In genomic region chr20:43681991-43682410, GRCh38 we compare ENCODE assay signal across 9 cellular contexts. TPM values are rescaled to one million over a fixed set of nuclear protein-coding genes. Genes with fewer than 3 reads are reported as not detected.
A peak's percentile ranks its signal among the peaks of the same experiment; 100 is the strongest.
DNase-seq lines count a peak whose midpoint lies in the region; ATAC-seq and TF ChIP-seq lines count a peak whose summit lies in the region.
"Had no signal": no experiment of that assay in that cellular context is flagged by ENCODE, and none has a peak within 500 bp of the region (broad histone marks: within the 10 kb centered on the region; RNA-seq: fewer than 3 reads in every experiment).

No MANE protein-coding gene starts in this region.

- H3F3A ChIP-seq in GM23248 (ENCODE audit: insufficient read depth): no peaks in the 10 kb centered on the region

- TF ChIP-seq POLR2A in adrenal gland (IDR thresholded peaks at IDR 0.05): no peak

- H3K9me3 ChIP-seq in GM23248 (ENCODE audit: low read depth) (no peaks in the 10 kb centered on the region), adrenal gland (replicated peaks in 1 of 3) (no peaks in the 10 kb centered on the region)

- no peaks in the 10 kb centered on the region for H3K9me2 ChIP-seq in GM23248 (ENCODE audit: insufficient read depth)

- H4K20me1 ChIP-seq in GM23248 (ENCODE audit: insufficient read depth): no peaks in the 10 kb centered on the region

- no peaks in the 10 kb centered on the region for H3K4me1 ChIP-seq in GM23248 (ENCODE audit: insufficient read depth)
- H3K4me1 ChIP-seq in adrenal gland (replicated peaks in 1 of 2): no peaks in the 10 kb centered on the region

- DNase-seq in GM13976 (ENCODE audit: low spot score) (peak; percentile 81), cerebellar cortex (ENCODE audit: low spot score) (peak; percentile 26), GM23248 (no peak), SW480 (ENCODE audit: low spot score) (no peak), adrenal gland (no peak)
- no peak for DNase-seq in activated naive CD4-positive, alpha-beta T cell (lab: John Stamatoyannopoulos, UW)

- no peak overlapping the region for H3K4me2 ChIP-seq in GM23248 (ENCODE audit: unreplicated experiment)

- 74 to 82% methylated on average over 2 of the region's 2 CpGs for WGBS in GM23248 (ENCODE audit: low coverage in 1 of 2, low lambda C conversion rate in 2 of 2, missing lambda C conversion rate in 2 of 2), 2 experiments
- WGBS in adrenal gland, 4 donors: 68 to 77% (median 76%) methylated on average over 2 of the region's 2 CpGs

- TF ChIP-seq CTCF in GM13976 (IDR thresholded peaks at IDR 0.05; ENCODE audit: borderline replicate concordance, control extremely low read depth, extremely low read depth, insufficient read depth, missing control alignments) (no peak), adrenal gland (IDR thresholded peaks at IDR 0.05) (no peak)

- H3K4me3 ChIP-seq in GM23248 (no peak overlapping the region), adrenal gland (no peak overlapping the region)

- H2AFZ ChIP-seq in GM23248: no peak overlapping the region

- H3K9ac ChIP-seq in GM23248: no peak overlapping the region

- in situ Hi-C loops in GM13976 (cut with MboI; ENCODE audit: low sequenced_read_pairs, unreplicated experiment): loop anchor here (25.0 kb wide), 1 partner anchor 145 kb away; no protein-coding TSS in a partner anchor
- in situ Hi-C loops in GM23248 (cut with MboI): no loop called here

- ATAC-seq in GM21360 (IDR thresholded peaks at IDR 0.05; ENCODE audit: unreplicated experiment) (peak; percentile 91), HG03432 (IDR thresholded peaks at IDR 0.05; ENCODE audit: unreplicated experiment) (peak; percentile 89)

- intact Hi-C loops in adrenal gland (cut with DNase I): no loop called here

- H3K36me3 ChIP-seq in GM23248 (ENCODE audit: low read depth): no peaks in the 10 kb centered on the region
- no peaks in the 10 kb centered on the region for H3K36me3 ChIP-seq in adrenal gland (replicated peaks in 1 of 2)

- H3K27ac ChIP-seq in GM23248: no peak overlapping the region
- H3K27ac ChIP-seq in adrenal gland: no peak overlapping the region

- H3K27me3 ChIP-seq in GM23248 (replicated peaks; ENCODE audit: insufficient read depth) (no peaks in the 10 kb centered on the region), adrenal gland (no peaks in the 10 kb centered on the region)

- H3K79me2 ChIP-seq in GM23248 (ENCODE audit: insufficient read depth): no peaks in the 10 kb centered on the region

RNA-seq across cellular contexts. Expression of gene MYBL2, which starts 15.1 kb away (rescaled TPM):
- 6.1 and 8.1 TPM in 2 replicates for total RNA-seq in GM23248 (2014; rRNA removed; shearing (Covaris generic))
- polyA plus RNA-seq in GM23248 (2016; fragmentation: Nextera tagmentation; extraction: Ambion mirVana): 11.7 and 12.9 TPM in 2 replicates
- total RNA-seq in adrenal gland: 1 to 10 TPM in 4 of 8 donors, under 1 TPM in 3, not detected in 1; 0.17 to 1.7 (median 1.0) TPM
- 1 to 10 TPM in 1 of 3 donors, under 1 TPM in 2; 0.48 to 1.5 (median 0.57) TPM for polyA plus RNA-seq in adrenal gland

RNA-seq across cellular contexts. Expression of gene GTSF1L, which starts 44.8 kb away (rescaled TPM):
- total RNA-seq in GM23248 (2014; rRNA removed; shearing (Covaris generic)): not detected in 2 replicates
- polyA plus RNA-seq in GM23248 (2016; fragmentation: Nextera tagmentation; extraction: Ambion mirVana) (not detected in 2 replicates), adrenal gland (not detected)
- not detected for total RNA-seq in adrenal gland
- total RNA-seq: fibroblast of lung had no signal
- polyA plus RNA-seq: fibroblast of lung had no signal

Comparison
In these comparisons a context has a peak if more than half of its experiments do, and no peak if none do; other contexts are left out.
1. DNase-seq: peak in GM13976 (single experiment) and cerebellar cortex (single experiment); none in GM23248 (single experiment), activated naive CD4-positive, alpha-beta T cell (0 of 4), SW480 (single experiment) and adrenal gland (0 of 7).